ENCODE assay signal across 8 cellular contexts in the genomic region with DNA sequence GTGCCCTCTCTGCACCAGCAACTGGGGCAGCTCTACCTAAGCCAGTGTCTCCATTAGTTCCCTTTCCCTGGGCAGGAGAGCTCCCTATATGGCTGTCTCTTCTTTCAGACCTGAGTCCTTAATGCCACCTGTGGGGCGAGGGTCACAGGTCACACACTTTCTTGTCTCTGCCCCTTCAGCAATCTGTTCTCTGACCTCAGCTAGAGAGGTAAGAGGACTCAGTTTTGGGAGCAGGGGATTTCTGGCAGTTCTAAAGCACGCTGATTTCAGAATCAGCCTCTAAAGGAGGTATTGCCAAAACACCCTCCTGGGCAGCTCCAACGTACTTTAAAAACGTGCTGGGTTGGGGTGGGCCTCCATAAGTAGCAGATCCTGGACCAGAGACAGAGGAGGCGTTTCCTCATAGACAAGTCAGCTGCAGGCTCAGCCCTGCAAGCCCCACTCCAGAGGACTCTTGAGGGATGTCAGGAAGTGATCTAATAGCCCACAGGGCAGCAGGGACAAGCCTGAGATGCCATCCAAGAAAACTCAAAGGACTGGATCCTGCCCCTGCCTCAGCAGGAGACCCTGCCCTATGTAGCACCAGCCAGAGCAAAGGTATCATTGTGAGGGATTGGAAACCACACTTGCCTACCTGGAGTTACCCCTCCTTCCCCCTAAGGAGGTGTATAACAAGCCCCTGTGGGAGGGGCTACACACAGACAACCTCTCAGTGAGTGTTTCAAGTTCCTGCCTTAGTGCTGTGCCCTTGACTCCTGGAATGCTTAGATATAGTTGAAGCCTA. TPM values are rescaled to one million over a fixed set of nuclear protein-coding genes. Genes with fewer than 3 reads are reported as not detected.
DNase-seq lines count a peak whose midpoint lies in the region; ATAC-seq and TF ChIP-seq lines count a peak whose summit lies in the region.

No MANE protein-coding gene starts in this region.

- TF ChIP-seq EP300 in esophagus muscularis mucosa (IDR thresholded peaks at IDR 0.05), result no peak

- intact Hi-C loops in esophagus muscularis mucosa (cut with DNase I), result no loop called here

- 14% methylated on average over 1 of the region's 5 CpGs for WGBS in esophagus muscularis mucosa

- H3K4me1 ChIP-seq in esophagus muscularis mucosa (peaks cover 100% of the 10 kb centered on the region in 4 donors), parathyroid adenoma (peaks cover 79% of the 10 kb centered on the region)

- H3K4me2 ChIP-seq in parathyroid adenoma (ENCODE audit: low read length), result no peak overlapping the region

- TF ChIP-seq POLR2A in esophagus muscularis mucosa (IDR thresholded peaks at IDR 0.05; ENCODE audit: low read depth), result no peak

- peak; percentile 68 for DNase-seq in AG10803 (ENCODE audit: low read depth)
- peak; percentile 42 for DNase-seq in HFF-Myc (ENCODE audit: extremely low read depth, low read depth)
- peak; percentile 16 for DNase-seq in T-helper 22 cell (ENCODE audit: low read depth)
- DNase-seq in esophagus muscularis mucosa (ENCODE audit: extremely low spot score), result no peak
- no peak for DNase-seq in retina

- no peaks in the 10 kb centered on the region for H3K9me3 ChIP-seq in esophagus muscularis mucosa
- H3K9me3 ChIP-seq in parathyroid adenoma (ENCODE audit: control insufficient read depth, low read length), result no peaks in the 10 kb centered on the region

- ATAC-seq in HG03045 (IDR thresholded peaks at IDR 0.05; ENCODE audit: unreplicated experiment) (no peak), GM19035 (IDR thresholded peaks at IDR 0.05; ENCODE audit: unreplicated experiment) (no peak)

- H3K9ac ChIP-seq in parathyroid adenoma, result no peak overlapping the region

- H3K27me3 ChIP-seq in esophagus muscularis mucosa (no peaks in the 10 kb centered on the region), parathyroid adenoma (ENCODE audit: control insufficient read depth, insufficient read depth, low read length) (no peaks in the 10 kb centered on the region)

- H2AFZ ChIP-seq in parathyroid adenoma, result no peak overlapping the region

- H3K27ac ChIP-seq in esophagus muscularis mucosa (replicated peaks in 1 of 4) (peak overlapping the region; percentile 57 to 100 (median 83)), parathyroid adenoma (peak overlapping the region; percentile 52)

- H3K4me3 ChIP-seq in AG10803 (ENCODE audit: low read length) (peak overlapping the region; percentile 12; the same call in 1 of the 2 replicates), HFF-Myc (replicated peaks; ENCODE audit: low read depth, low read length) (peak overlapping the region; percentile 43), esophagus muscularis mucosa (peak overlapping the region; percentile 25 to 32 (median 30)), parathyroid adenoma (ENCODE audit: low read depth, low read length) (no peak overlapping the region)

- H3K36me3 ChIP-seq in esophagus muscularis mucosa (no peaks in the 10 kb centered on the region), parathyroid adenoma (ENCODE audit: control insufficient read depth, insufficient read depth, low read length) (no peaks in the 10 kb centered on the region)

- TF ChIP-seq CTCF in AG10803 (conservative IDR thresholded peaks at IDR 0.05; ENCODE audit: low read length), result no peak
- no peak for TF ChIP-seq CTCF in HFF-Myc (IDR thresholded peaks at IDR 0.05; ENCODE audit: low read depth, low read length, missing control alignments)
- no peak for TF ChIP-seq CTCF in esophagus muscularis mucosa (IDR thresholded peaks at IDR 0.05)
- no peak for TF ChIP-seq CTCF in parathyroid adenoma (IDR thresholded peaks at IDR 0.05)

- peaks cover 93% of the 10 kb centered on the region for H3K79me2 ChIP-seq in parathyroid adenoma

RNA-seq across cellular contexts. Expression of a gene that starts 8.6 kb away (rescaled TPM):
- total RNA-seq in esophagus muscularis mucosa, result 100 to 1,000 TPM; 127 to 249 (median 196) TPM

RNA-seq across cellular contexts. Expression of a gene that starts 19.4 kb away (rescaled TPM):
- total RNA-seq in esophagus muscularis mucosa, result 1 to 10 TPM; 2.2 to 5.8 (median 2.8) TPM

RNA-seq across cellular contexts. Expression of a gene that starts 55.4 kb away (rescaled TPM):
- 10 to 100 TPM; 17.6 to 38.4 (median 29.2) TPM for total RNA-seq in esophagus muscularis mucosa

Comparison
In these comparisons a context has a peak if more than half of its experiments do, and no peak if none do; other contexts are left out.
1. DNase-seq: peak in AG10803 (single experiment), HFF-Myc (single experiment) and T-helper 22 cell (single experiment); none in esophagus muscularis mucosa (single experiment) and retina (single experiment).